9 cellular contexts compared by ENCODE assay signal in genomic region chr1:39406533-39407478, GRCh38.
A peak's percentile ranks its signal among the peaks of the same experiment; 100 is the strongest.
DNase-seq lines count a peak whose midpoint lies in the region; ATAC-seq, FAIRE-seq and TF ChIP-seq lines count a peak whose summit lies in the region.
"Had no signal": no experiment of that assay in that cellular context is flagged by ENCODE, and none has a peak within 500 bp of the region (broad histone marks: within the 10 kb centered on the region; RNA-seq: fewer than 3 reads in every experiment).

No MANE protein-coding gene starts in this region.

- no peak for TF ChIP-seq CTCF in pancreas (IDR thresholded peaks at IDR 0.05)

- H3K36me3 ChIP-seq in SK-N-MC (ENCODE audit: insufficient read depth, low read length) (no peaks in the 10 kb centered on the region), esophagus (ENCODE audit: control insufficient read depth in 2 of 2, insufficient read depth in 2 of 2, low read length in 1 of 2) (no peaks in the 10 kb centered on the region), pancreas (no peaks in the 10 kb centered on the region)

- DNase-seq in EH (ENCODE audit: low read depth) = peak; percentile 89
- no peak for DNase-seq in SK-N-MC (ENCODE audit: low read depth, low spot score)
- no peak for DNase-seq in pancreas
- no peak for DNase-seq in HUDEP-2 (lab: John Stamatoyannopoulos, UW; ENCODE audit: unreplicated experiment in 76 of 76)
- DNase-seq in OCI-M2 (lab: John Stamatoyannopoulos, UW; ENCODE audit: unreplicated experiment) = no peak
- DNase-seq in DMS53 (lab: John Stamatoyannopoulos, UW) = no peak

- H3K4me3 ChIP-seq in SK-N-MC (no peak overlapping the region), esophagus (ENCODE audit: low read depth in 1 of 2, low read length in 2 of 2) (no peak overlapping the region), pancreas (peak overlapping the region in 1 of 4 donors; percentile 92)

- H3K9me3 ChIP-seq in SK-N-MC (ENCODE audit: low read depth, low read length) = no peaks in the 10 kb centered on the region
- no peaks in the 10 kb centered on the region for H3K9me3 ChIP-seq in esophagus (ENCODE audit: control insufficient read depth in 2 of 2, insufficient read depth in 1 of 2, low read depth in 1 of 2, low read length in 1 of 2)
- H3K9me3 ChIP-seq in pancreas = no peaks in the 10 kb centered on the region

- FAIRE-seq in pancreas (lab: Jason Lieb, UNC) = no peak

- ATAC-seq in pancreas = no peak
- no peak for ATAC-seq in GM18498 (IDR thresholded peaks at IDR 0.05; ENCODE audit: unreplicated experiment)

- H3K4me1 ChIP-seq in esophagus (ENCODE audit: control insufficient read depth in 2 of 2, insufficient read depth in 2 of 2, low read length in 1 of 2) (peaks cover 2 to 3% of the 10 kb centered on the region in 2 donors), pancreas (peaks cover 33 to 56% (median 48%) of the 10 kb centered on the region in 3 donors)

- 62 to 72% methylated on average over 7 of the region's 7 CpGs for WGBS in esophagus, 2 donors
- WGBS in pancreas, 2 donors = 48 to 54% methylated on average over 7 of the region's 7 CpGs

- H3K27ac ChIP-seq in SK-N-MC (peak overlapping the region; percentile 7; the same call in 1 of the 2 replicates), esophagus (ENCODE audit: low read depth in 2 of 2, low read length in 1 of 2) (peak overlapping the region; percentile 1 to 48), pancreas (peak overlapping the region; percentile 81 to 93 (median 89))
- H3K27ac ChIP-seq: HL-60 had no signal

- intact Hi-C loops in pancreas (cut with DNase I) = no loop called here

- H3K27me3 ChIP-seq in esophagus (ENCODE audit: control insufficient read depth in 1 of 2, insufficient read depth in 2 of 2, low read length in 2 of 2) (no peaks in the 10 kb centered on the region), pancreas (no peaks in the 10 kb centered on the region)

- no peak overlapping the region for H3K9ac ChIP-seq in SK-N-MC (ENCODE audit: insufficient read length)

Comparison
In these comparisons a context has a peak if more than half of its experiments do, and no peak if none do; other contexts are left out.
1. H3K27ac ChIP-seq: peak in every context shown above with its lines; median percentile 89 in pancreas; 24 in esophagus; 7 in SK-N-MC.